In the genomic region with DNA sequence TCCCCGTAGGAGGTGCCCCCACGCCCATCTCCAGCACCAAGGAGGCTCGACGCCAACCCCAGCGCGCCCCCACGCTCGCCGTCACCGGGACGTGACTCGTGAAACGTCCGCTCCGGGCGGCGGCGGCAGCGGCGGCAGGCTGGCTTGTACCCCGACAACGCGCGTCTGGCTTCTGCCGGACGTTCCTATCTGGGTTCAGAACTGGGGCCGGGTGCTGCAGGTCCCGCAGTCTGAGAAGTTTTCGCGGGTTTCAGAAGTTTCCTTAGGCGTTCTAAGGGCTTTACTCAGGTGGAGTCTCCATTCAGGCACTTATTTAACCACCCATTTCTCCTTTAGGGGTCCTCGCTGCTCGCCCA, we compare ENCODE assay signal across 7 cellular contexts. TPM values are rescaled to one million over a fixed set of nuclear protein-coding genes. Genes with fewer than 3 reads are reported as not detected.
DNase-seq lines count a peak whose midpoint lies in the region; ATAC-seq and TF ChIP-seq lines count a peak whose summit lies in the region.

No MANE protein-coding gene starts in this region.

- CTCF ChIA-PET in HCT116 (lab: Charles Lee): interaction anchor here (1.5 to 2.1 kb wide), 3 partner anchors 25 to 36 kb away, joined by 3 to 7 read pairs (median 6); no protein-coding TSS in a partner anchor

- H4K20me1 ChIP-seq in HCT116 (ENCODE audit: insufficient read depth): no peaks in the 10 kb centered on the region

- H3K4me2 ChIP-seq in HCT116 (ENCODE audit: low read length): peak overlapping the region; percentile 94

- H3K4me3 ChIP-seq in HCT116 (replicated peaks in 1 of 2; ENCODE audit: low read depth in 1 of 2, low read length in 2 of 2): peak overlapping the region; percentile 79 to 80

- H3K9ac ChIP-seq in HCT116 (ENCODE audit: low read length): peak overlapping the region; percentile 87

- no peak for DNase-seq in HCT116 (ENCODE audit: low read depth, low spot score)
- DNase-seq in MV-4-11 (lab: John Stamatoyannopoulos, UW): peak; percentile 90
- DNase-seq in activated CD4-positive, alpha-beta T cell treated with anti-CD3 and anti-CD28 coated beads for 4 hours: peak; percentile 81 to 82
- peak; percentile 87 for DNase-seq in dermis blood vessel endothelial cell
- peak; percentile 96 for DNase-seq in mesenteric fat pad (ENCODE audit: low spot score)
- peak; percentile 64 to 68 for DNase-seq in stimulated activated CD8-positive, alpha-beta memory T cell treated with anti-CD3 and anti-CD28 coated beads, Interleukin-15, amount 100 ng/mL, for 4 hours (ENCODE audit: low read depth in 2 of 2)

- H3K79me2 ChIP-seq in HCT116 (ENCODE audit: insufficient read depth, low read length): peaks cover 39% of the 10 kb centered on the region

- RAD21 ChIA-PET in HCT116 (lab: Charles Lee; ENCODE audit: low non-redundant PET in 1 of 2, low total read pairs in 2 of 2, uncharacterized antibody in 2 of 2, unreplicated experiment in 2 of 2): no interaction called here

- H3K36me3 ChIP-seq in HCT116 (ENCODE audit: control insufficient read depth in 1 of 2, insufficient read depth in 2 of 2, low read length in 2 of 2): peaks cover 12 to 13% of the 10 kb centered on the region in 2 experiments; a peak in 3 of 4 replicates

- H3K27me3 ChIP-seq in HCT116 (ENCODE audit: insufficient read depth, low read length): no peaks in the 10 kb centered on the region

- peaks cover 18 to 39% of the 10 kb centered on the region in 2 experiments for H3K4me1 ChIP-seq in HCT116 (ENCODE audit: control insufficient read depth in 1 of 2, insufficient read depth in 2 of 2, low read length in 2 of 2)

- H3K9me3 ChIP-seq in HCT116 (ENCODE audit: control insufficient read depth in 1 of 2, insufficient read depth in 1 of 2, low read depth in 1 of 2, low read length in 2 of 2): no peaks in the 10 kb centered on the region

- POLR2A ChIA-PET in HCT116 (lab: Charles Lee): interaction anchor here (0.7 to 1.3 kb wide), 4 partner anchors 11 to 836 kb away, joined by 3 read pairs; no protein-coding TSS in a partner anchor

- peak overlapping the region; percentile 79 for H2AFZ ChIP-seq in HCT116 (ENCODE audit: low read depth, low read length, poor library complexity, severe bottlenecking)

- TF ChIP-seq CTCF in HCT116 (IDR thresholded peaks at IDR 0.05 in 2 of 3, conservative IDR thresholded peaks at IDR 0.05 in 1 of 3; ENCODE audit: borderline replicate concordance in 1 of 3, insufficient read depth in 1 of 3, low read depth in 2 of 3, low read length in 2 of 3): no peak

- BruUV-seq in HCT116 (replicated peaks; lab: Mats Ljungman, UMichigan): no TSS peak

- TF ChIP-seq RAD21 in HCT116 (IDR thresholded peaks at IDR 0.05; ENCODE audit: low read depth): no peak

- TF ChIP-seq POLR2A in GM18505 (IDR thresholded peaks at IDR 0.05; ENCODE audit: borderline replicate concordance, extremely low read depth, insufficient read depth, insufficient read length) (peak; percentile 82), HCT116 (IDR thresholded peaks at IDR 0.05; ENCODE audit: borderline replicate concordance, extremely low read depth, insufficient read depth, insufficient read length) (peak; percentile 62)

- no peaks in the 10 kb centered on the region for H3K9me2 ChIP-seq in HCT116 (ENCODE audit: insufficient read depth)

- peak overlapping the region; percentile 99 for H3K27ac ChIP-seq in HCT116 (ENCODE audit: low read depth, low read length)

- ATAC-seq in GM18505 (IDR thresholded peaks at IDR 0.05; ENCODE audit: unreplicated experiment) (peak; percentile 42), HCT116 (peak; percentile 69)

- intact Hi-C loops in HCT116 (cut with micrococcal nuclease): no loop called here

TF ChIP-seq in HCT116, 20 proteins besides CTCF, POLR2A, EP300 and RAD21:
- TF ChIP-seq POLR2AphosphoS5 (IDR thresholded peaks at IDR 0.05; ENCODE audit: low read depth, low read length) (peak; percentile 66), ZFX (IDR thresholded peaks at IDR 0.05) (no peak), JUND (IDR thresholded peaks at IDR 0.05) (no peak), FOSL1 (IDR thresholded peaks at IDR 0.05; ENCODE audit: low read depth) (no peak), CBX3 (IDR thresholded peaks at IDR 0.05; ENCODE audit: low read depth) (no peak), EGR1 (IDR thresholded peaks at IDR 0.05; ENCODE audit: low read depth) (no peak; the same call in 1 of the 2 replicates), SIN3A (IDR thresholded peaks at IDR 0.05; ENCODE audit: low read depth) (0 out of 2 replicates have a peak, but pooled peaks have one; percentile 26), CEBPB (IDR thresholded peaks at IDR 0.05; ENCODE audit: low read depth) (no peak), TCF7L2 (IDR thresholded peaks at IDR 0.05; ENCODE audit: borderline replicate concordance, extremely low read depth, insufficient read depth, insufficient read length) (no peak), ZNF274 (IDR thresholded peaks at IDR 0.05; ENCODE audit: low read depth, low read length) (no peak), EZH2 (IDR thresholded peaks at IDR 0.05) (no peak), SRF (IDR thresholded peaks at IDR 0.05; ENCODE audit: low read depth) (no peak), EZH2phosphoT487 (IDR thresholded peaks at IDR 0.05; ENCODE audit: borderline replicate concordance) (no peak)
- TF ChIP-seq, protein P1, sequence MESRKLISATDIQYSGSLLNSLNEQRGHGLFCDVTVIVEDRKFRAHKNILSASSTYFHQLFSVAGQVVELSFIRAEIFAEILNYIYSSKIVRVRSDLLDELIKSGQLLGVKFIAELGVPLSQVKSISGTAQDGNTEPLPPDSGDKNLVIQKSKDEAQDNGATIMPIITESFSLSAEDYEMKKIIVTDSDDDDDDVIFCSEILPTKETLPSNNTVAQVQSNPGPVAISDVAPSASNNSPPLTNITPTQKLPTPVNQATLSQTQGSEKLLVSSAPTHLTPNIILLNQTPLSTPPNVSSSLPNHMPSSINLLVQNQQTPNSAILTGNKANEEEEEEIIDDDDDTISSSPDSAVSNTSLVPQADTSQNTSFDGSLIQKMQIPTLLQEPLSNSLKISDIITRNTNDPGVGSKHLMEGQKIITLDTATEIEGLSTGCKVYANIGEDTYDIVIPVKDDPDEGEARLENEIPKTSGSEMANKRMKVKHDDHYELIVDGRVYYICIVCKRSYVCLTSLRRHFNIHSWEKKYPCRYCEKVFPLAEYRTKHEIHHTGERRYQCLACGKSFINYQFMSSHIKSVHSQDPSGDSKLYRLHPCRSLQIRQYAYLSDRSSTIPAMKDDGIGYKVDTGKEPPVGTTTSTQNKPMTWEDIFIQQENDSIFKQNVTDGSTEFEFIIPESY (IDR thresholded peaks at IDR 0.05; ENCODE audit: extremely low read depth, insufficient replicate concordance, low read length): no peak
- TF ChIP-seq, protein P2, sequence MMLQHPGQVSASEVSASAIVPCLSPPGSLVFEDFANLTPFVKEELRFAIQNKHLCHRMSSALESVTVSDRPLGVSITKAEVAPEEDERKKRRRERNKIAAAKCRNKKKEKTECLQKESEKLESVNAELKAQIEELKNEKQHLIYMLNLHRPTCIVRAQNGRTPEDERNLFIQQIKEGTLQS (IDR thresholded peaks at IDR 0.05): no peak
- TF ChIP-seq, protein P3, sequence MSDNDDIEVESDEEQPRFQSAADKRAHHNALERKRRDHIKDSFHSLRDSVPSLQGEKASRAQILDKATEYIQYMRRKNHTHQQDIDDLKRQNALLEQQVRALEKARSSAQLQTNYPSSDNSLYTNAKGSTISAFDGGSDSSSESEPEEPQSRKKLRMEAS (IDR thresholded peaks at IDR 0.05): peak; percentile 87

RNA-seq across cellular contexts. Expression of a gene that starts 0.7 kb away (rescaled TPM):
- 97.8 TPM for total RNA-seq in HCT116 (2021; ENCODE audit: unreplicated experiment)
- 50.9 and 54.4 TPM in 2 replicates for polyA plus RNA-seq in HCT116 (2012)
- total RNA-seq in dermis blood vessel endothelial cell: 95.1 and 104 TPM in 2 replicates
- total RNA-seq in mesenteric fat pad: 86.9 TPM

RNA-seq across cellular contexts. Expression of a gene that starts 42.5 kb away (rescaled TPM):
- 44.3 TPM for total RNA-seq in HCT116 (2021; ENCODE audit: unreplicated experiment)
- polyA plus RNA-seq in HCT116 (2012): 31.7 and 34.1 TPM in 2 replicates
- 27.9 and 40.0 TPM in 2 replicates for total RNA-seq in dermis blood vessel endothelial cell
- total RNA-seq in mesenteric fat pad: 12.0 TPM
